ENCODE assay signal across 9 cellular contexts in genomic region chr7:131068604-131069021, GRCh38.
DNase-seq lines count a peak whose midpoint lies in the region; ATAC-seq and TF ChIP-seq lines count a peak whose summit lies in the region.
"Had no signal": no experiment of that assay in that cellular context is flagged by ENCODE, and none has a peak within 500 bp of the region (broad histone marks: within the 10 kb centered on the region; RNA-seq: fewer than 3 reads in every experiment).

No MANE protein-coding gene starts in this region.

- H2AFZ ChIP-seq in parathyroid adenoma: no peak overlapping the region

- H3K27me3 ChIP-seq in effector memory CD4-positive, alpha-beta T cell (replicated peaks; ENCODE audit: control insufficient read depth, insufficient read depth, low read length, poor library complexity, severe bottlenecking): no peaks in the 10 kb centered on the region
- no peaks in the 10 kb centered on the region for H3K27me3 ChIP-seq in parathyroid adenoma (ENCODE audit: control insufficient read depth, insufficient read depth, low read length)

- no peak overlapping the region for H3K4me2 ChIP-seq in parathyroid adenoma (ENCODE audit: low read length)

- no peak overlapping the region for H3K9ac ChIP-seq in parathyroid adenoma

- TF ChIP-seq CTCF in parathyroid adenoma (IDR thresholded peaks at IDR 0.05) (peak; percentile 31), coronary artery (IDR thresholded peaks at IDR 0.05) (no peak)

- peaks cover 9% of the 10 kb centered on the region for H3K36me3 ChIP-seq in effector memory CD4-positive, alpha-beta T cell (ENCODE audit: control insufficient read depth, insufficient read depth, low read length)
- H3K36me3 ChIP-seq in parathyroid adenoma (ENCODE audit: control insufficient read depth, insufficient read depth, low read length): no peaks in the 10 kb centered on the region

- H3K4me3 ChIP-seq in effector memory CD4-positive, alpha-beta T cell (ENCODE audit: insufficient read depth, low read depth, low read length, poor library complexity, severe bottlenecking): no peak overlapping the region
- H3K4me3 ChIP-seq in parathyroid adenoma (ENCODE audit: low read depth, low read length) (no peak overlapping the region), coronary artery (no peak overlapping the region)

- no peaks in the 10 kb centered on the region for H3K9me3 ChIP-seq in effector memory CD4-positive, alpha-beta T cell (ENCODE audit: control insufficient read depth, low read length)
- H3K9me3 ChIP-seq in parathyroid adenoma (ENCODE audit: control insufficient read depth, low read length): no peaks in the 10 kb centered on the region

- DNase-seq in DMS 273 (lab: John Stamatoyannopoulos, UW; ENCODE audit: unreplicated experiment): peak; percentile 42
- DNase-seq in DMS 273 treated with DMSO at 0.1 percent for 48 hours (lab: John Stamatoyannopoulos, UW): no peak
- peak; percentile 15 for DNase-seq in NCI-H2029 (lab: John Stamatoyannopoulos, UW)
- DNase-seq in effector memory CD4-positive, alpha-beta T cell: no peak
- no peak for DNase-seq in coronary artery (ENCODE audit: low spot score)
- DNase-seq in sciatic nerve (ENCODE audit: low spot score): no peak
- no peak for DNase-seq in NCI-H774 (lab: John Stamatoyannopoulos, UW)

- intact Hi-C loops in sciatic nerve (cut with DNase I): no loop called here

- H3K4me1 ChIP-seq in effector memory CD4-positive, alpha-beta T cell (ENCODE audit: control insufficient read depth, insufficient read depth, low read length, poor library complexity, severe bottlenecking): peaks cover 21% of the 10 kb centered on the region
- peaks cover 18% of the 10 kb centered on the region for H3K4me1 ChIP-seq in parathyroid adenoma

- peaks cover 41% of the 10 kb centered on the region for H3K79me2 ChIP-seq in parathyroid adenoma

- no peak for ATAC-seq in sciatic nerve

- H3K27ac ChIP-seq in effector memory CD4-positive, alpha-beta T cell (ENCODE audit: insufficient read depth, low read length, poor library complexity, severe bottlenecking): peak overlapping the region; percentile 52
- H3K27ac ChIP-seq in parathyroid adenoma (no peak overlapping the region), coronary artery (peak overlapping the region in 1 of 2 donors; percentile 44)
- H3K27ac ChIP-seq: 22Rv1 had no signal

Comparison
In these comparisons a context has a peak if more than half of its experiments do, and no peak if none do; other contexts are left out.
1. DNase-seq: peak in DMS 273 (single experiment) and NCI-H2029 (single experiment); none in DMS 273 treated with DMSO at 0.1 percent for 48 hours (single experiment), effector memory CD4-positive, alpha-beta T cell (0 of 3), coronary artery (single experiment), sciatic nerve (single experiment) and NCI-H774 (single experiment).